ENCODE assay signal across 18 cellular contexts in the genomic region with DNA sequence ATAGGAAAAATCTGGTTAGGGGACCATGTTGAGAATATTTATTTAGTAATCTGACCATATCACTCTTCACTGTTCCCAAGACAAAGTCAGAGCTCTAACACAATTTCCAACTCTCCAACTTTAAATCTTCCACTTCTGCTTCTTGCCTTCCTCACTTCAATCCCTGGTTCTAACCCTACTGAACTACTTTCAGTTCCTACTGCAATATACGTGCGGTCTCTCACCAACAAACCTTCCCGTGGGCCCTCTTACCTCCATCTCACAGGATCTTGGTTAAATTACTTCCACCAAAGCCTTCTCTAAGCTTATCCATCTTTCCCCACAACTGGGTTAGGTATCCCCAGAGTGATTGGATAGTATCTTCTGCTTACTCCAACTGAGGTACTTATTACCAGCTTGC. TPM values are rescaled to one million over a fixed set of nuclear protein-coding genes. Genes with fewer than 3 reads are reported as not detected.
DNase-seq lines count a peak whose midpoint lies in the region; ATAC-seq, FAIRE-seq and TF ChIP-seq lines count a peak whose summit lies in the region.
"Had no signal": no experiment of that assay in that cellular context is flagged by ENCODE, and none has a peak within 500 bp of the region (broad histone marks: within the 10 kb centered on the region; RNA-seq: fewer than 3 reads in every experiment).

No MANE protein-coding gene starts in this region.

- no peak for TF ChIP-seq POLR2A in HepG2 (IDR thresholded peaks at IDR 0.05; ENCODE audit: insufficient read depth in 1 of 2, low read depth in 2 of 2, low read length in 2 of 2)
- no peak for TF ChIP-seq POLR2A in right lobe of liver (IDR thresholded peaks at IDR 0.05)

- H3K4me3 Mint-ChIP-seq in activated CD4-positive, alpha-beta memory T cell treated with anti-CD3 and anti-CD28 coated beads for 36 hours: no peak overlapping the region
- no peak overlapping the region for H3K4me3 Mint-ChIP-seq in effector memory CD8-positive, alpha-beta T cell

- CTCF ChIA-PET in HepG2 (lab: Yijun Ruan, JAX; ENCODE audit: low intra/inter-chr PET ratio, low total read pairs): no interaction called here
- CTCF ChIA-PET in activated CD4-positive, alpha-beta memory T cell treated with anti-CD3 and anti-CD28 coated beads for 36 hours (lab: Charles Lee): interaction anchor here (1.4 kb wide), 1 partner anchor 35 kb away, joined by 5 read pairs; no protein-coding TSS in a partner anchor

- H3K27ac ChIP-seq in HepG2 (ENCODE audit: extremely low read length, insufficient read depth, low read length) (no peak overlapping the region), right lobe of liver (no peak overlapping the region)
- H3K27ac ChIP-seq: left lung, neutrophil, SJSA1, testis had no signal

- ATAC-seq in HepG2: no peak
- no peak for ATAC-seq in right lobe of liver
- no peak for ATAC-seq in effector memory CD8-positive, alpha-beta T cell (replicated peaks)
- no peak for ATAC-seq in HG03571 (IDR thresholded peaks at IDR 0.05; ENCODE audit: unreplicated experiment)
- ATAC-seq: left lung had no signal

- TF ChIP-seq EP300 in HepG2 (IDR thresholded peaks at IDR 0.05; ENCODE audit: low read depth in 2 of 2, low read length in 2 of 2): no peak
- no peak for TF ChIP-seq EP300 in HepG2 (CRISPR knock-in tag; IDR thresholded peaks at IDR 0.05; ENCODE audit: borderline replicate concordance)

- no peaks in the 10 kb centered on the region for H3K9me3 ChIP-seq in HepG2 (ENCODE audit: low read length)
- no peaks in the 10 kb centered on the region for H3K9me3 ChIP-seq in right lobe of liver
- H3K9me3 ChIP-seq: left lung, neutrophil, SJSA1, testis had no signal

- H3K4me2 ChIP-seq in HepG2 (ENCODE audit: low read depth, low read length): no peak overlapping the region

- no peak overlapping the region for H3K9ac ChIP-seq in HepG2 (ENCODE audit: insufficient read depth, low read depth, low read length)

- H2AFZ ChIP-seq in HepG2 (ENCODE audit: low read length): no peak overlapping the region

- DNase-seq in HepG2 (ENCODE audit: low spot score) (no peak), right lobe of liver (no peak), HK-2 (ENCODE audit: unreplicated experiment) (no peak), G401 (ENCODE audit: low spot score) (no peak), NCI-H1694 treated with DMSO at 0.1 percent for 48 hours (lab: John Stamatoyannopoulos, UW) (no peak)
- DNase-seq in activated CD4-positive, alpha-beta memory T cell treated with anti-CD3 and anti-CD28 coated beads for 36 hours: no peak
- DNase-seq in effector memory CD8-positive, alpha-beta T cell: no peak
- DNase-seq: activated CD4-positive, CD25-positive, alpha-beta regulatory T cell; activated naive CD4-positive, alpha-beta T cell; KBM-7; left lung; NCI-H1048; NCI-H69; stimulated activated CD4-positive, alpha-beta T cell treated with anti-CD3 and anti-CD28 coated beads, Interleukin-4, amount 100 ng/mL, for 4 hours; testis had no signal

- H3K36me3 Mint-ChIP-seq in activated CD4-positive, alpha-beta memory T cell treated with anti-CD3 and anti-CD28 coated beads for 36 hours: peaks cover 73% of the 10 kb centered on the region
- peaks cover 80% of the 10 kb centered on the region for H3K36me3 Mint-ChIP-seq in effector memory CD8-positive, alpha-beta T cell (ENCODE audit: insufficient read depth)

- H3K79me2 ChIP-seq in HepG2 (ENCODE audit: insufficient read depth, low read length): peaks cover 73% of the 10 kb centered on the region

- H3K9me3 Mint-ChIP-seq in activated CD4-positive, alpha-beta memory T cell treated with anti-CD3 and anti-CD28 coated beads for 36 hours: no peaks in the 10 kb centered on the region
- no peaks in the 10 kb centered on the region for H3K9me3 Mint-ChIP-seq in effector memory CD8-positive, alpha-beta T cell

- no peak for TF ChIP-seq RAD21 in HepG2 (CRISPR knock-in tag; IDR thresholded peaks at IDR 0.05)

- peaks cover 44% of the 10 kb centered on the region for H3K4me1 ChIP-seq in HepG2 (ENCODE audit: insufficient read depth, low read length)
- H3K4me1 ChIP-seq in right lobe of liver: peaks cover 0 to 20% (median 6%) of the 10 kb centered on the region in 4 donors
- H3K4me1 ChIP-seq: SJSA1 had no signal

- intact Hi-C loops in HepG2 (cut with micrococcal nuclease; ENCODE audit: unreplicated experiment): no loop called here
- intact Hi-C loops in right lobe of liver (cut with DNase I): no loop called here
- intact Hi-C loops in activated CD4-positive, alpha-beta memory T cell treated with anti-CD3 and anti-CD28 coated beads for 36 hours (cut with micrococcal nuclease): no loop called here

- peak overlapping the region; percentile 49 for H3K27ac Mint-ChIP-seq in activated CD4-positive, alpha-beta memory T cell treated with anti-CD3 and anti-CD28 coated beads for 36 hours
- H3K27ac Mint-ChIP-seq in effector memory CD8-positive, alpha-beta T cell: peak overlapping the region; percentile 80 to 81

- no peak for TF ChIP-seq CTCF in HepG2 (CRISPR knock-in tag; IDR thresholded peaks at IDR 0.05)
- TF ChIP-seq CTCF in right lobe of liver (IDR thresholded peaks at IDR 0.05): no peak

- H3K4me1 Mint-ChIP-seq in activated CD4-positive, alpha-beta memory T cell treated with anti-CD3 and anti-CD28 coated beads for 36 hours (ENCODE audit: low read depth): peaks cover 79% of the 10 kb centered on the region
- H3K4me1 Mint-ChIP-seq in effector memory CD8-positive, alpha-beta T cell (ENCODE audit: low read depth in 2 of 2): peaks cover 34 to 57% of the 10 kb centered on the region in 2 donors

- BruUV-seq in HepG2 (replicated peaks; lab: Mats Ljungman, UMichigan): no TSS peak

- in situ Hi-C loops in HepG2 (cut with HindIII; ENCODE audit: extremely low pct_ligation_motif_present, low pct_unique_long_range_greater_than_20kb) (no loop called here), G401 (cut with HindIII; ENCODE audit: low sequenced_read_pairs) (no loop called here)

- H4K20me1 ChIP-seq in HepG2 (ENCODE audit: insufficient read depth, low read length): peaks cover 75% of the 10 kb centered on the region

- no peaks in the 10 kb centered on the region for H3K27me3 Mint-ChIP-seq in activated CD4-positive, alpha-beta memory T cell treated with anti-CD3 and anti-CD28 coated beads for 36 hours
- H3K27me3 Mint-ChIP-seq in effector memory CD8-positive, alpha-beta T cell: no peaks in the 10 kb centered on the region

- POLR2A ChIA-PET in HepG2 (lab: Yijun Ruan, JAX): interaction anchor here (5.5 kb wide), 1 partner anchor 8 kb away, joined by 50 read pairs; the partner anchor contains the start of gene EIF2S2
- POLR2A ChIA-PET in activated CD4-positive, alpha-beta memory T cell treated with anti-CD3 and anti-CD28 coated beads for 36 hours (lab: Charles Lee): interaction anchor here (0.6 to 0.7 kb wide), 2 partner anchors 434 to 1134 kb away, joined by 3 read pairs; no protein-coding TSS in a partner anchor

- WGBS in HepG2 (ENCODE audit: low lambda C conversion rate): 99% methylated on average over 3 of the region's 3 CpGs
- WGBS in right lobe of liver (ENCODE audit: insufficient coverage, low coverage, low lambda C conversion rate, missing lambda C conversion rate): 69% methylated on average over 3 of the region's 3 CpGs

- peaks cover 39 to 93% of the 10 kb centered on the region in 2 experiments for H3K36me3 ChIP-seq in HepG2 (replicated peaks in 1 of 2; ENCODE audit: control insufficient read depth in 1 of 2, insufficient read depth in 2 of 2, low read length in 2 of 2)
- peaks cover 0 to 64% (median 32%) of the 10 kb centered on the region in 4 donors for H3K36me3 ChIP-seq in right lobe of liver

- H3K4me3 ChIP-seq in HepG2 (replicated peaks in 1 of 3; ENCODE audit: insufficient read depth in 1 of 3, low read depth in 2 of 3, low read length in 3 of 3) (no peak overlapping the region), right lobe of liver (no peak overlapping the region)
- H3K4me3 ChIP-seq: left lung, SJSA1, testis had no signal

- H3K27me3 ChIP-seq in HepG2 (ENCODE audit: control insufficient read depth in 1 of 2, insufficient read depth in 2 of 2, low read length in 2 of 2) (no peaks in the 10 kb centered on the region), right lobe of liver (no peaks in the 10 kb centered on the region)
- H3K27me3 ChIP-seq: left lung, neutrophil, SJSA1, testis had no signal

- no peak for FAIRE-seq in HepG2 (lab: Jason Lieb, UNC)

TF ChIP-seq in HepG2, 621 proteins besides CTCF, POLR2A, EP300 and RAD21:
- TF ChIP-seq IRF2 (CRISPR knock-in tag; IDR thresholded peaks at IDR 0.05): no peak
- TF ChIP-seq ELF4 (CRISPR knock-in tag; IDR thresholded peaks at IDR 0.05; ENCODE audit: borderline replicate concordance): no peak
- peak; percentile 67 for TF ChIP-seq RBM22 (optimal IDR thresholded peaks at IDR 0.05; ENCODE audit: low read length)

RNA-seq across cellular contexts. Expression of gene EIF2S2, which starts 8.0 kb away (rescaled TPM):
- 213 and 316 TPM in 2 replicates for total RNA-seq in HepG2 (2016; rRNA removed; fragmentation: Illumina TruSeq; extraction: Trizol)
- total RNA-seq in HepG2 (2016; cell fraction: cytosol; rRNA removed; fragmentation: Illumina TruSeq; extraction: Trizol; ENCODE audit: low read depth): 51.0 and 51.7 TPM in 2 replicates
- total RNA-seq in HepG2 (2016; cell fraction: insoluble cytoplasmic fraction; rRNA removed; fragmentation: Illumina TruSeq; extraction: Trizol): 208 and 329 TPM in 2 replicates
- total RNA-seq in HepG2 (2016; cell fraction: membrane; rRNA removed; fragmentation: Illumina TruSeq; extraction: Trizol): 97.8 and 98.8 TPM in 2 replicates
- 76.0 and 84.1 TPM in 2 replicates for total RNA-seq in HepG2 (2016; cell fraction: nucleus; rRNA removed; fragmentation: Illumina TruSeq; extraction: Trizol)
- polyA plus RNA-seq in HepG2 (2011; rRNA removed): 102 and 126 TPM in 2 replicates
- 63.0 and 92.8 TPM in 2 replicates for polyA plus RNA-seq in HepG2 (2011; cell fraction: cytosol; rRNA removed)
- polyA plus RNA-seq in HepG2 (2011; cell fraction: nucleus; rRNA removed): 22.9 and 30.3 TPM in 2 replicates
- polyA plus RNA-seq in HepG2 (2012): 143 and 178 TPM in 2 replicates
- polyA plus RNA-seq in HepG2 (2016; cell fraction: cytosol; fragmentation: Illumina TruSeq; extraction: Trizol; ENCODE audit: low read depth): 36.0 and 36.2 TPM in 2 replicates
- 299 and 317 TPM in 2 replicates for polyA plus RNA-seq in HepG2 (2016; cell fraction: insoluble cytoplasmic fraction; fragmentation: Illumina TruSeq; extraction: Trizol; ENCODE audit: low read depth)
- 66.5 and 67.3 TPM in 2 replicates for polyA plus RNA-seq in HepG2 (2016; cell fraction: membrane; fragmentation: Illumina TruSeq; extraction: Trizol; ENCODE audit: low read depth)
- 111 and 114 TPM in 2 replicates for polyA plus RNA-seq in HepG2 (2016; cell fraction: nucleus; fragmentation: Illumina TruSeq; extraction: Trizol; ENCODE audit: insufficient read depth, low read depth)
- 27.1 and 39.1 TPM in 2 replicates for polyA minus RNA-seq in HepG2 (2011; rRNA and poly(A)+ RNA removed; ENCODE audit: low replicate concordance)
- polyA minus RNA-seq in HepG2 (2011; cell fraction: cytosol; rRNA and poly(A)+ RNA removed): 55.0 and 56.6 TPM in 2 replicates
- 34.4 and 37.0 TPM in 2 replicates for polyA minus RNA-seq in HepG2 (2011; cell fraction: nucleus; rRNA and poly(A)+ RNA removed)
- 10 to 100 TPM; 16.7 to 50.6 (median 30.8) TPM for total RNA-seq in right lobe of liver
- 100 to 1,000 TPM; 151 to 155 TPM for total RNA-seq in activated CD4-positive, alpha-beta memory T cell treated with anti-CD3 and anti-CD28 coated beads for 36 hours
- 158 and 221 TPM in 2 replicates for total RNA-seq in G401 (2014; rRNA removed; shearing (Covaris generic))
